ENCODE assay signal across 12 cellular contexts in genomic region chr19:16161848-16162247, GRCh38. TPM values are rescaled to one million over a fixed set of nuclear protein-coding genes. Genes with fewer than 3 reads are reported as not detected.
DNase-seq lines count a peak whose midpoint lies in the region; ATAC-seq and TF ChIP-seq lines count a peak whose summit lies in the region.
"Had no signal": no experiment of that assay in that cellular context is flagged by ENCODE, and none has a peak within 500 bp of the region (broad histone marks: within the 10 kb centered on the region; RNA-seq: fewer than 3 reads in every experiment).

No MANE protein-coding gene starts in this region.

- no peak overlapping the region for H3K4me3 ChIP-seq in RWPE2 (ENCODE audit: severe bottlenecking)
- no peak overlapping the region for H3K4me3 ChIP-seq in CD4-positive, alpha-beta memory T cell (ENCODE audit: low read length in 2 of 2)
- H3K4me3 ChIP-seq in uterus: no peak overlapping the region
- H3K4me3 ChIP-seq: cardiac muscle cell, upper lobe of right lung had no signal

- no peaks in the 10 kb centered on the region for H3K27me3 Mint-ChIP-seq in CD4-positive, alpha-beta memory T cell

- CTCF ChIA-PET in CD4-positive, alpha-beta memory T cell (lab: Charles Lee; ENCODE audit: partially characterized antibody): interaction anchor here (1.2 kb wide), 1 partner anchor 105 kb away, joined by 3 read pairs; no protein-coding TSS in a partner anchor

- H3K27ac ChIP-seq in RWPE2 (ENCODE audit: poor library complexity, severe bottlenecking): peak overlapping the region; percentile 81
- H3K27ac ChIP-seq in CD4-positive, alpha-beta memory T cell (ENCODE audit: low read depth, low read length): no peak overlapping the region
- H3K27ac ChIP-seq in uterus: no peak overlapping the region
- H3K27ac ChIP-seq: cardiac muscle cell, upper lobe of right lung had no signal

- H3K27ac Mint-ChIP-seq in CD4-positive, alpha-beta memory T cell: no peak overlapping the region
- H3K27ac Mint-ChIP-seq: nephron had no signal

- peaks cover 5 to 6% of the 10 kb centered on the region in 2 donors for H3K36me3 Mint-ChIP-seq in CD4-positive, alpha-beta memory T cell

- no peak for TF ChIP-seq POLR2A in uterus (IDR thresholded peaks at IDR 0.05)

- H3K9me3 ChIP-seq in RWPE2 (ENCODE audit: severe bottlenecking) (no peaks in the 10 kb centered on the region), uterus (no peaks in the 10 kb centered on the region)
- H3K9me3 ChIP-seq in CD4-positive, alpha-beta memory T cell (ENCODE audit: control insufficient read depth in 1 of 2, low read length in 2 of 2): no peaks in the 10 kb centered on the region
- H3K9me3 ChIP-seq: upper lobe of right lung had no signal

- peak; percentile 7 for DNase-seq in stimulated activated naive CD4-positive, alpha-beta T cell treated with Interleukin-2 at 50 U/mL for 16 hours (lab: John Stamatoyannopoulos, UW)
- DNase-seq in stimulated activated naive CD4-positive, alpha-beta T cell (lab: John Stamatoyannopoulos, UW): no peak
- DNase-seq in RWPE2 (ENCODE audit: low spot score) (no peak), fibroblast of gingiva (ENCODE audit: low read depth) (peak; percentile 66), NCI-H1105 treated with DMSO at 0.1 percent for 48 hours (lab: John Stamatoyannopoulos, UW) (no peak), DMS79 treated with DMSO at 0.1 percent for 48 hours (lab: John Stamatoyannopoulos, UW) (no peak), uterus (no peak)
- no peak for DNase-seq in CD4-positive, alpha-beta memory T cell
- DNase-seq: NCI-H1436, upper lobe of right lung had no signal

- no peaks in the 10 kb centered on the region for H3K36me3 ChIP-seq in RWPE2 (ENCODE audit: low read depth)
- H3K36me3 ChIP-seq in CD4-positive, alpha-beta memory T cell (ENCODE audit: insufficient read depth, low read length): peaks cover 6% of the 10 kb centered on the region
- H3K36me3 ChIP-seq in uterus: no peaks in the 10 kb centered on the region
- H3K36me3 ChIP-seq: cardiac muscle cell, upper lobe of right lung had no signal

- POLR2A ChIA-PET in CD4-positive, alpha-beta memory T cell (lab: Charles Lee; ENCODE audit: partially characterized antibody): interaction anchor here (1.1 kb wide), 1 partner anchor 18 kb away, joined by 3 read pairs; the partner anchor contains the start of gene HSH2D

- peaks cover 0 to 5% (median 0%) of the 10 kb centered on the region in 4 donors for H3K4me1 Mint-ChIP-seq in CD4-positive, alpha-beta memory T cell
- H3K4me1 Mint-ChIP-seq: nephron had no signal

- no peaks in the 10 kb centered on the region for H3K27me3 ChIP-seq in RWPE2 (ENCODE audit: insufficient read depth, poor library complexity, severe bottlenecking)
- no peaks in the 10 kb centered on the region for H3K27me3 ChIP-seq in CD4-positive, alpha-beta memory T cell (ENCODE audit: insufficient read depth, low read length)
- H3K27me3 ChIP-seq in uterus: no peaks in the 10 kb centered on the region
- H3K27me3 ChIP-seq: cardiac muscle cell, upper lobe of right lung had no signal

- intact Hi-C loops in CD4-positive, alpha-beta memory T cell (cut with micrococcal nuclease): no loop called here
- intact Hi-C loops in uterus (cut with DNase I; ENCODE audit: low total_unique reads): no loop called here

- peaks cover 15% of the 10 kb centered on the region for H3K4me1 ChIP-seq in RWPE2 (ENCODE audit: insufficient read depth, poor library complexity, severe bottlenecking)
- no peaks in the 10 kb centered on the region for H3K4me1 ChIP-seq in CD4-positive, alpha-beta memory T cell (ENCODE audit: insufficient read depth, low read length)
- no peaks in the 10 kb centered on the region for H3K4me1 ChIP-seq in uterus
- H3K4me1 ChIP-seq: upper lobe of right lung had no signal

- H3K9me3 Mint-ChIP-seq in CD4-positive, alpha-beta memory T cell: peaks cover 0 to 1% (median 0%) of the 10 kb centered on the region in 8 donors
- H3K9me3 Mint-ChIP-seq: nephron had no signal

- no peak overlapping the region for H3K4me3 Mint-ChIP-seq in CD4-positive, alpha-beta memory T cell
- H3K4me3 Mint-ChIP-seq: nephron had no signal

- TF ChIP-seq CTCF in RWPE2 (IDR thresholded peaks at IDR 0.05; ENCODE audit: poor library complexity, severe bottlenecking): no peak
- TF ChIP-seq CTCF in uterus (IDR thresholded peaks at IDR 0.05): no peak

- peak; percentile 84 for ATAC-seq in RWPE2 (ENCODE audit: low read depth)
- ATAC-seq: upper lobe of right lung had no signal

RNA-seq across cellular contexts. Expression of gene CIB3, which starts 11.5 kb away (rescaled TPM):
- not detected for total RNA-seq in CD4-positive, alpha-beta memory T cell
- polyA plus RNA-seq in CD4-positive, alpha-beta memory T cell: not detected
- total RNA-seq in uterus: not detected
- total RNA-seq: cardiac muscle cell, upper lobe of right lung had no signal
- polyA plus RNA-seq: cardiac muscle cell had no signal

RNA-seq across cellular contexts. Expression of gene HSH2D, which starts 18.4 kb away (rescaled TPM):
- total RNA-seq in CD4-positive, alpha-beta memory T cell: 10 to 100 TPM; 17.8 to 18.8 TPM
- 10 to 100 TPM in 1 of 2 donors, 1 to 10 TPM in 1; 5.5 to 12.6 TPM for polyA plus RNA-seq in CD4-positive, alpha-beta memory T cell
- 1 to 10 TPM in 3 of 4 donors, not detected in 1; 1.4 to 3.1 (median 2.4) TPM for total RNA-seq in uterus
- total RNA-seq: cardiac muscle cell had no signal
- polyA plus RNA-seq: cardiac muscle cell had no signal

RNA-seq across cellular contexts. Expression of gene FAM32A, which starts 23.4 kb away (rescaled TPM):
- 10 to 100 TPM; 50.9 to 51.7 TPM for total RNA-seq in CD4-positive, alpha-beta memory T cell
- 100 to 1,000 TPM; 113 to 128 TPM for polyA plus RNA-seq in CD4-positive, alpha-beta memory T cell
- total RNA-seq in uterus: 100 to 1,000 TPM in 1 of 4 donors, 10 to 100 TPM in 3; 17.6 to 106 (median 31.0) TPM

RNA-seq across cellular contexts. Expression of gene AP1M1, which starts 35.9 kb away (rescaled TPM):
- total RNA-seq in CD4-positive, alpha-beta memory T cell: 100 to 1,000 TPM; 107 TPM
- polyA plus RNA-seq in CD4-positive, alpha-beta memory T cell: 100 to 1,000 TPM; 127 to 147 TPM
- total RNA-seq in uterus: 10 to 100 TPM; 21.2 to 80.9 (median 32.7) TPM

RNA-seq across cellular contexts. Expression of gene RAB8A, which starts 50.2 kb away (rescaled TPM):
- 10 to 100 TPM; 85.5 to 86.9 TPM for total RNA-seq in CD4-positive, alpha-beta memory T cell
- 10 to 100 TPM; 83.9 to 96.8 TPM for polyA plus RNA-seq in CD4-positive, alpha-beta memory T cell
- 10 to 100 TPM; 13.3 to 67.4 (median 40.7) TPM for total RNA-seq in uterus

Comparison
In these comparisons a context has a peak if more than half of its experiments do, and no peak if none do; other contexts are left out.
1. DNase-seq: peak in stimulated activated naive CD4-positive, alpha-beta T cell treated with Interleukin-2 at 50 U/mL for 16 hours (single experiment) and fibroblast of gingiva (single experiment); none in stimulated activated naive CD4-positive, alpha-beta T cell (0 of 6), RWPE2 (single experiment), NCI-H1105 treated with DMSO at 0.1 percent for 48 hours (single experiment), DMS79 treated with DMSO at 0.1 percent for 48 hours (single experiment), CD4-positive, alpha-beta memory T cell (0 of 5) and uterus (0 of 2).
2. RNA of gene HSH2D, which starts 18.4 kb away (total RNA-seq): 17.8 to 18.8 TPM in CD4-positive, alpha-beta memory T cell; 1.4 to 3.1 TPM in uterus; every median in the first group is over 4 times any median in the second.